In the genomic region with DNA sequence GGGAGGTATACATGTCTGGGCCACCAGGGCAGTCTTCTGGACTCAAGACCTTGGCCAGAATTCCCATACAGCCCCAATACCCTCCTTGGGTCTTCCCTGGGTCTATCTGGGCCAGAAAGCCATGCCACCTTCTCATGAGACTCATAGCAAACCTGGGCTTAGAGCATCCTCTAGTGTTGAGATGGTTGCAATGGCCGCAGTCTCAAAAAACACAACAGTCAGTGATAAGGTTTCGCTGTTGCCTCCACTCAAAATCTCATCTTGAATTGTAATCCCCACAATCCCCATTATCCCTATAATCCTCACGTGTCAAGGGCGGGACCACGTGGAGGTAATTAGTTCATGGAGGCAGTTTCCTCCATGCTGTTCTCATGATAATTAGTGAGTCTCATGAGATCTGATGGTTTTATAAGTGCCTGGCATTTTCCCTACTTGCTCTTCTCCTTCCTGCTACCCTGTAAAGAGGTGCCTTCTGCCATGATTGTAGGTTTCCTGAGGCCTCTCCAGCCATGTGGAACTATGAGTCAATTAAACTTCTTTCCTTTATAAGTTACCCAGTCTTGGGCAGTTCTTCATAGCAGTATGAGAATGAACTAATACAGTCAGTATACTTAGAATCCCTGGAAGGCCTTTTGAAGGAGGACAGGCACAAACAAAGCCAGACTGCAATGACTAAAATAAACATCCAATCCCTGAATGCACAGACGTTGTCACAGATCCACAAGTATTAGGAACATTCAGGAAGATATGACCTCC, we compare ENCODE assay signal across 8 cellular contexts.
DNase-seq lines count a peak whose midpoint lies in the region; ATAC-seq and TF ChIP-seq lines count a peak whose summit lies in the region.

No MANE protein-coding gene starts in this region.

- H2BK120ac ChIP-seq in mesendoderm (ENCODE audit: low read depth, low read length) = no peak overlapping the region

- H3K36me3 ChIP-seq in mesendoderm (ENCODE audit: control insufficient read depth, insufficient read depth, low read length) = no peaks in the 10 kb centered on the region

- no peaks in the 10 kb centered on the region for H3K79me1 ChIP-seq in mesendoderm (ENCODE audit: low read length)

- no peaks in the 10 kb centered on the region for H3K79me2 ChIP-seq in mesendoderm (ENCODE audit: control insufficient read depth, insufficient read depth, low read length)

- H3K9ac ChIP-seq in mesendoderm (ENCODE audit: low read length) = no peak overlapping the region

- H4K8ac ChIP-seq in mesendoderm (ENCODE audit: low read depth, low read length) = no peak overlapping the region

- ATAC-seq in HG02798 (IDR thresholded peaks at IDR 0.05; ENCODE audit: poor library complexity, unreplicated experiment) = peak; percentile 81

- TF ChIP-seq CTCF in AG10803 (conservative IDR thresholded peaks at IDR 0.05; ENCODE audit: low read length) (peak; percentile 56), GM10248 (IDR thresholded peaks at IDR 0.05; ENCODE audit: control extremely low read depth, extremely low read depth, low read depth, missing control alignments) (peak; percentile 65), coronary artery (IDR thresholded peaks at IDR 0.05) (no peak)

- H3K4me1 ChIP-seq in mesendoderm (ENCODE audit: control insufficient read depth, low read depth, low read length) = no peaks in the 10 kb centered on the region

- CTCF ChIA-PET in GM10248 (lab: Yijun Ruan, JAX) = interaction anchor here (1.1 to 1.6 kb wide), 5 partner anchors 7 to 355 kb away, joined by 3 to 9 read pairs (median 3); no protein-coding TSS in a partner anchor

- no CpG with 5 or more reads among the region's 6 CpGs for WGBS in mesendoderm (ENCODE audit: extremely low coverage, insufficient coverage, low lambda C conversion rate)

- no peak overlapping the region for H3K18ac ChIP-seq in mesendoderm (ENCODE audit: low read length)

- no peak overlapping the region for H2BK5ac ChIP-seq in mesendoderm (ENCODE audit: low read length)

- POLR2A ChIA-PET in GM10248 (lab: Yijun Ruan, JAX) = no interaction called here

- no peak overlapping the region for H2BK15ac ChIP-seq in mesendoderm (replicated peaks; ENCODE audit: low read depth)

- H3K4ac ChIP-seq in mesendoderm (ENCODE audit: low read depth, low read length) = no peak overlapping the region

- H3K27ac ChIP-seq in mesendoderm (ENCODE audit: low read depth, low read length) (no peak overlapping the region), coronary artery (no peak overlapping the region)

- DNase-seq in AG10803 (ENCODE audit: low read depth) = no peak
- DNase-seq in GM10248 (ENCODE audit: extremely low spot score) = peak; percentile 48
- peak; percentile 6 for DNase-seq in NCI-H748 treated with DMSO at 0.1 percent for 48 hours (lab: John Stamatoyannopoulos, UW)
- DNase-seq in ecto neural progenitor cell (ENCODE audit: low spot score) = peak; percentile 60
- peak; percentile 91 for DNase-seq in mesendoderm
- DNase-seq in SIG-M5 (lab: John Stamatoyannopoulos, UW) = no peak
- DNase-seq in coronary artery (ENCODE audit: low spot score) = no peak

- H3K23ac ChIP-seq in mesendoderm (ENCODE audit: low read length) = no peak overlapping the region

- H3K4me3 ChIP-seq in AG10803 (ENCODE audit: low read length) (no peak overlapping the region), mesendoderm (ENCODE audit: low read length) (no peak overlapping the region), coronary artery (no peak overlapping the region)

- H2AK5ac ChIP-seq in mesendoderm (ENCODE audit: low read length) = peak overlapping the region; percentile 2

- no peak overlapping the region for H3K4me2 ChIP-seq in mesendoderm (ENCODE audit: low read length)

- no peaks in the 10 kb centered on the region for H3K27me3 ChIP-seq in mesendoderm (ENCODE audit: insufficient read depth, low read length, poor library complexity)

- peak overlapping the region; percentile 72 for H3K56ac ChIP-seq in mesendoderm (ENCODE audit: low read length)

- H4K5ac ChIP-seq in mesendoderm (ENCODE audit: low read length) = no peak overlapping the region

Comparison
In these comparisons a context has a peak if more than half of its experiments do, and no peak if none do; other contexts are left out.
1. DNase-seq: peak in GM10248 (single experiment), NCI-H748 treated with DMSO at 0.1 percent for 48 hours (single experiment), ecto neural progenitor cell (single experiment) and mesendoderm (single experiment); none in AG10803 (single experiment), SIG-M5 (single experiment) and coronary artery (single experiment).